24 cellular contexts compared by ENCODE assay signal in the genomic region with DNA sequence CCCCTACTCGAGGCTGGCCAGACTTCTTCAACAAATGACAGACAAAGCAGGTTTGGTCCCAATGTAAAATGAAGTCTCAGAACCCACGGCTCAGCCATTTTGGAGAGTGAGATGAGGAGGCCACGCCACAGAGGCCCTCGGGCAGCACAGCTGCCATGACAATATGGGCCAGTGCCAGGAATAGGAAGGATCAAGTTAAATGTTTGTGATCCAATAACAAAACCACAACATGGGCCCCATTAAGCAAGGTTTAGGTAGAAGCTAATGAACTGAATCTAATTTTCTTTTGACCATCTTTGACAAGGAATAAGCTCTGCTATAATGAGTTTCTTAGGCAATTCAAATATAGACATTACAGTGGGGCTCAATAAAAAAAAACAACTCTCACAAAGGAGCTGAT. TPM values are rescaled to one million over a fixed set of nuclear protein-coding genes. Genes with fewer than 3 reads are reported as not detected.
A peak's percentile ranks its signal among the peaks of the same experiment; 100 is the strongest.
DNase-seq lines count a peak whose midpoint lies in the region; TF ChIP-seq lines count a peak whose summit lies in the region.
"Had no signal": no experiment of that assay in that cellular context is flagged by ENCODE, and none has a peak within 500 bp of the region (broad histone marks: within the 10 kb centered on the region; RNA-seq: fewer than 3 reads in every experiment).

No MANE protein-coding gene starts in this region.

- peaks cover 5% of the 10 kb centered on the region for H3K9me3 Mint-ChIP-seq in mesothelial cell of epicardium
- H3K9me3 Mint-ChIP-seq: activated naive CD8-positive, alpha-beta T cell treated with anti-CD3 and anti-CD28 coated beads, Interleukin-2, amount 10 ng/mL, durations not matched to agents 7 days and 5 days; activated T-helper 17 cell treated with anti-CD3 and anti-CD28 coated beads, Interleukin-2, amount 50 U/mL, for 72 hours; T-helper 2 cell treated with Interferon-gamma antibody and Interleukin-4, amounts not matched to agents 5 μg/mL and 100 μg/mL, for 36 hours had no signal

- TF ChIP-seq CTCF in mesothelial cell of epicardium (IDR thresholded peaks at IDR 0.05; ENCODE audit: unreplicated experiment) = no peak

- no peak overlapping the region for H3K4me3 Mint-ChIP-seq in mesothelial cell of epicardium
- H3K4me3 Mint-ChIP-seq: activated naive CD8-positive, alpha-beta T cell treated with anti-CD3 and anti-CD28 coated beads, Interleukin-2, amount 10 ng/mL, durations not matched to agents 7 days and 5 days; activated T-helper 17 cell treated with anti-CD3 and anti-CD28 coated beads, Interleukin-2, amount 50 U/mL, for 72 hours; T-helper 2 cell treated with Interferon-gamma antibody and Interleukin-4, amounts not matched to agents 5 μg/mL and 100 μg/mL, for 36 hours had no signal

- peaks cover 7% of the 10 kb centered on the region for H3K27me3 Mint-ChIP-seq in mesothelial cell of epicardium (ENCODE audit: low read depth)
- H3K27me3 Mint-ChIP-seq: activated naive CD8-positive, alpha-beta T cell treated with anti-CD3 and anti-CD28 coated beads, Interleukin-2, amount 10 ng/mL, durations not matched to agents 7 days and 5 days; activated T-helper 17 cell treated with anti-CD3 and anti-CD28 coated beads, Interleukin-2, amount 50 U/mL, for 72 hours had no signal

- DNase-seq in M059J (ENCODE audit: low read depth) (peak; percentile 62), NCI-H146 treated with DMSO at 0.1 percent for 48 hours (lab: John Stamatoyannopoulos, UW; ENCODE audit: unreplicated experiment) (peak; percentile 83), NCI-H82 treated with DMSO at 0.1 percent for 48 hours (lab: John Stamatoyannopoulos, UW; ENCODE audit: unreplicated experiment) (peak; percentile 65), renal cortical epithelial cell (ENCODE audit: low read depth) (peak; percentile 52), RPMI8226 (no peak), glomerular visceral epithelial cell (ENCODE audit: extremely low spot score) (no peak), mesothelial cell of epicardium (ENCODE audit: low spot score in 2 of 2, unreplicated experiment in 2 of 2) (no peak)
- DNase-seq: activated CD8-positive, alpha-beta memory T cell treated with anti-CD3 and anti-CD28 coated beads, Interleukin-2, amount 50 U/mL, for 4 hours; activated naive CD8-positive, alpha-beta T cell treated with anti-CD3 and anti-CD28 coated beads, Interleukin-2, amount 10 ng/mL, durations not matched to agents 7 days and 5 days; body of pancreas; effector CD8-positive, alpha-beta T cell; erythroblast; foreskin keratinocyte; GOT3; KBM-7; MV-4-11; NCI-H226; nucleus accumbens; Peyer's patch; small intestine; stimulated activated naive CD4-positive, alpha-beta T cell; WERI-Rb-1 had no signal

- H3K27ac Mint-ChIP-seq in mesothelial cell of epicardium = no peak overlapping the region
- H3K27ac Mint-ChIP-seq: activated naive CD8-positive, alpha-beta T cell treated with anti-CD3 and anti-CD28 coated beads, Interleukin-2, amount 10 ng/mL, durations not matched to agents 7 days and 5 days; activated T-helper 17 cell treated with anti-CD3 and anti-CD28 coated beads, Interleukin-2, amount 50 U/mL, for 72 hours; T-helper 2 cell treated with Interferon-gamma antibody and Interleukin-4, amounts not matched to agents 5 μg/mL and 100 μg/mL, for 36 hours had no signal

- peaks cover 11% of the 10 kb centered on the region for H3K4me1 Mint-ChIP-seq in mesothelial cell of epicardium

- no peaks in the 10 kb centered on the region for H3K36me3 Mint-ChIP-seq in mesothelial cell of epicardium

RNA-seq across cellular contexts. Expression of a gene that starts 52.6 kb away (rescaled TPM):
- total RNA-seq in M059J (2014; rRNA removed; shearing (Covaris generic)) = 26.4 and 39.3 TPM in 2 replicates
- total RNA-seq in renal cortical epithelial cell (43.2 and 46.7 TPM in 2 replicates), mesothelial cell of epicardium (10.0 to 11.0 TPM (median 10.2 TPM) in 3 replicates)

Comparison
In these comparisons a context has a peak if more than half of its experiments do, and no peak if none do; other contexts are left out.
1. DNase-seq: peak in M059J (single experiment), NCI-H146 treated with DMSO at 0.1 percent for 48 hours (single experiment), NCI-H82 treated with DMSO at 0.1 percent for 48 hours (single experiment) and renal cortical epithelial cell (single experiment); none in RPMI8226 (single experiment), glomerular visceral epithelial cell (single experiment) and mesothelial cell of epicardium (0 of 2).